2 cellular contexts compared by ENCODE assay signal in genomic region chr16:85327731-85328664, GRCh38.
A peak's percentile ranks its signal among the peaks of the same experiment; 100 is the strongest.
TF ChIP-seq lines count a peak whose summit lies in the region.

No MANE protein-coding gene starts in this region.

TF ChIP-seq in WTC11, 78 proteins besides CTCF, POLR2A, EP300 and RAD21 (continued from another document):
- TF ChIP-seq ZNF423 (CRISPR knock-in tag; IDR thresholded peaks at IDR 0.05) (peak; percentile 98), NR1H2 (CRISPR knock-in tag; IDR thresholded peaks at IDR 0.05) (no peak), ZNF416 (CRISPR knock-in tag; IDR thresholded peaks at IDR 0.05) (no peak), GRHL2 (CRISPR knock-in tag; IDR thresholded peaks at IDR 0.05; ENCODE audit: insufficient replicate concordance, severe bottlenecking) (no peak), CREM (CRISPR knock-in tag; IDR thresholded peaks at IDR 0.05) (peak; percentile 75), SP1 (CRISPR knock-in tag; conservative IDR thresholded peaks at IDR 0.05) (peak; percentile 74; the same call in 1 of the 2 replicates), RELA (CRISPR knock-in tag; IDR thresholded peaks at IDR 0.05; ENCODE audit: borderline replicate concordance) (no peak), SMAD3 (CRISPR knock-in tag; IDR thresholded peaks at IDR 0.05; ENCODE audit: borderline replicate concordance) (0 out of 2 replicates have a peak, but pooled peaks have one; percentile 56), FOXP4 (CRISPR knock-in tag; IDR thresholded peaks at IDR 0.05) (peak; percentile 77; the same call in 1 of the 2 replicates), FOXP1 (CRISPR knock-in tag; IDR thresholded peaks at IDR 0.05; ENCODE audit: borderline replicate concordance) (0 out of 2 replicates have a peak, but pooled peaks have one; percentile 58), ETV6 (CRISPR knock-in tag; IDR thresholded peaks at IDR 0.05) (peak; percentile 79), HMGXB4 (CRISPR knock-in tag; IDR thresholded peaks at IDR 0.05) (0 out of 2 replicates have a peak, but pooled peaks have one; percentile 28), FOXK1 (CRISPR knock-in tag; IDR thresholded peaks at IDR 0.05) (peak; percentile 60), ELF4 (CRISPR knock-in tag; IDR thresholded peaks at IDR 0.05; ENCODE audit: low read depth) (no peak)
- TF ChIP-seq, protein P1, sequence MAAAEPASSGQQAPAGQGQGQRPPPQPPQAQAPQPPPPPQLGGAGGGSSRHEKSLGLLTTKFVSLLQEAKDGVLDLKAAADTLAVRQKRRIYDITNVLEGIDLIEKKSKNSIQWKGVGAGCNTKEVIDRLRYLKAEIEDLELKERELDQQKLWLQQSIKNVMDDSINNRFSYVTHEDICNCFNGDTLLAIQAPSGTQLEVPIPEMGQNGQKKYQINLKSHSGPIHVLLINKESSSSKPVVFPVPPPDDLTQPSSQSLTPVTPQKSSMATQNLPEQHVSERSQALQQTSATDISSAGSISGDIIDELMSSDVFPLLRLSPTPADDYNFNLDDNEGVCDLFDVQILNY (CRISPR knock-in tag; IDR thresholded peaks at IDR 0.05) = peak; percentile 75; the same call in 1 of the 2 replicates
- TF ChIP-seq, protein P2, sequence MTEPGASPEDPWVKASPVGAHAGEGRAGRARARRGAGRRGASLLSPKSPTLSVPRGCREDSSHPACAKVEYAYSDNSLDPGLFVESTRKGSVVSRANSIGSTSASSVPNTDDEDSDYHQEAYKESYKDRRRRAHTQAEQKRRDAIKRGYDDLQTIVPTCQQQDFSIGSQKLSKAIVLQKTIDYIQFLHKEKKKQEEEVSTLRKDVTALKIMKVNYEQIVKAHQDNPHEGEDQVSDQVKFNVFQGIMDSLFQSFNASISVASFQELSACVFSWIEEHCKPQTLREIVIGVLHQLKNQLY (CRISPR knock-in tag; IDR thresholded peaks at IDR 0.05) = no peak

TF ChIP-seq in HepG2, 621 proteins besides CTCF, POLR2A, EP300 and RAD21 (continued from another document):
- TF ChIP-seq HNRNPL (IDR thresholded peaks at IDR 0.05; ENCODE audit: low read depth, low read length) (0 out of 2 replicates have a peak, but pooled peaks have one; percentile 10), CHD4 (IDR thresholded peaks at IDR 0.05; ENCODE audit: borderline replicate concordance, low read length) (peak; percentile 78), DNMT1 (CRISPR knock-in tag; IDR thresholded peaks at IDR 0.05) (0 out of 2 replicates have a peak, but pooled peaks have one; percentile 35), BATF2 (CRISPR knock-in tag; IDR thresholded peaks at IDR 0.05) (no peak), SRSF1 (optimal IDR thresholded peaks at IDR 0.05; ENCODE audit: low read depth, low read length) (peak; percentile 45)
